In the genomic region with DNA sequence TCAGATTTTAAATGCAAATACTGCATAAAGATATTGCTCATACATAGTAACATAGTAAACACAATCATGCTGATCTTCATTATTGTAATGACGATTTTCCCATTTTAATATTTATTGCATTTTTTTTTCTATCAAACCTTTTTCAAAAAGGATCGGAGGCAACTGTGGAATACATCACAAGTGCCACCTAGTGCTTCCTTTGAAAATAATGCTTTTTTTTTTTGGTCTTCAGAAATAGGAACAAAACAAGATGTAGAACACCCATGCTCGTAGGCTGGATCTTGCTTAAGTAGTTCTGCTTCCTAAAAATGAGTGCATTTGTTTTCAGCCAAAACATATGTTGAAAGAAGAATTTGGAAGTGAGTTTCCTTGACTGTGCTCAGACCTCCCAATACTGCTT, we compare ENCODE assay signal across 11 cellular contexts. TPM values are rescaled to one million over a fixed set of nuclear protein-coding genes. Genes with fewer than 3 reads are reported as not detected.
DNase-seq lines count a peak whose midpoint lies in the region; ATAC-seq and TF ChIP-seq lines count a peak whose summit lies in the region.
"Had no signal": no experiment of that assay in that cellular context is flagged by ENCODE, and none has a peak within 500 bp of the region (broad histone marks: within the 10 kb centered on the region; RNA-seq: fewer than 3 reads in every experiment).

No MANE protein-coding gene starts in this region.

- H3F3A ChIP-seq in PC-3 (ENCODE audit: low read length, unreplicated experiment): no peaks in the 10 kb centered on the region

- H3K79me2 ChIP-seq in PC-3 (ENCODE audit: low read length): no peaks in the 10 kb centered on the region

- no peak for ATAC-seq in PC-3

- no TSS peak for BruUV-seq in PC-3 (replicated peaks; lab: Mats Ljungman, UMichigan)

- DNase-seq in DMS153 (lab: John Stamatoyannopoulos, UW): peak; percentile 12
- no peak for DNase-seq in DMS153 treated with DMSO at 0.1 percent for 48 hours (lab: John Stamatoyannopoulos, UW; ENCODE audit: unreplicated experiment)
- DNase-seq in PC-3: peak; percentile 35
- DNase-seq in fibroblast of the aortic adventitia (ENCODE audit: low read depth): peak; percentile 40
- DNase-seq in stomach: no peak
- DNase-seq in NCI-H146 treated with DMSO at 0.1 percent for 48 hours (lab: John Stamatoyannopoulos, UW; ENCODE audit: unreplicated experiment): no peak
- DNase-seq in T-helper 1 cell: no peak
- no peak for DNase-seq in NK-92 (lab: John Stamatoyannopoulos, UW; ENCODE audit: unreplicated experiment)
- DNase-seq: activated T-cell treated with anti-CD3 and anti-CD28 coated beads, Interleukin-2, amount 50 U/mL, for 1 hour; NCI-H2029; stimulated activated CD4-positive, alpha-beta T cell treated with anti-CD3 and anti-CD28 coated beads, Interleukin-2, amount 100 ng/mL, for 48 hours had no signal

- H3K27me3 ChIP-seq in PC-3 (ENCODE audit: low read length) (peaks cover 40% of the 10 kb centered on the region), stomach (no peaks in the 10 kb centered on the region)

- CTCF ChIA-PET in PC-3 (lab: Charles Lee): no interaction called here

- H3K9me3 ChIP-seq in PC-3 (ENCODE audit: low read length) (no peaks in the 10 kb centered on the region), stomach (no peaks in the 10 kb centered on the region)

- H3K4me2 ChIP-seq in PC-3 (ENCODE audit: low read length): no peak overlapping the region

- no peak for TF ChIP-seq EP300 in stomach (IDR thresholded peaks at IDR 0.05)

- H3K9me2 ChIP-seq in PC-3 (replicated peaks; ENCODE audit: low read length): no peaks in the 10 kb centered on the region

- H3K27ac ChIP-seq in PC-3 (ENCODE audit: low read length) (no peak overlapping the region), stomach (no peak overlapping the region)

- no peak for TF ChIP-seq POLR2A in stomach (IDR thresholded peaks at IDR 0.05)

- H4K20me1 ChIP-seq in PC-3 (ENCODE audit: low read length): no peaks in the 10 kb centered on the region

- peak; percentile 59; the same call in 1 of the 2 replicates for TF ChIP-seq CTCF in PC-3 (conservative IDR thresholded peaks at IDR 0.05; ENCODE audit: low read depth, low read length)
- TF ChIP-seq CTCF in fibroblast of the aortic adventitia (IDR thresholded peaks at IDR 0.05; ENCODE audit: insufficient read depth, low read length): peak; percentile 36
- peak in 4 of 7 experiments; percentile 7 to 45 (median 22) for TF ChIP-seq CTCF in stomach (IDR thresholded peaks at IDR 0.05)

- WGBS in stomach, 5 donors: 9 to 17% (median 14%) methylated on average over 3 of the region's 3 CpGs

- POLR2A ChIA-PET in PC-3 (lab: Charles Lee; ENCODE audit: unreplicated experiment): no interaction called here

- H2AFZ ChIP-seq in PC-3 (ENCODE audit: low read length): no peak overlapping the region

- H3K36me3 ChIP-seq in PC-3 (ENCODE audit: low read depth, low read length) (no peaks in the 10 kb centered on the region), stomach (no peaks in the 10 kb centered on the region)

- H3K9ac ChIP-seq in PC-3 (ENCODE audit: low read length): no peak overlapping the region

- no peaks in the 10 kb centered on the region for H3K4me1 ChIP-seq in PC-3 (ENCODE audit: insufficient read depth, low read length)
- H3K4me1 ChIP-seq in stomach: peaks cover 0 to 3% (median 0%) of the 10 kb centered on the region in 4 donors

- intact Hi-C loops in PC-3 (cut with micrococcal nuclease) (loop anchor here (1.0 to 5.0 kb wide), 2 partner anchors 60 to 365 kb away; no protein-coding TSS in a partner anchor), stomach (cut with DNase I; ENCODE audit: low total_unique reads) (loop anchor here (5.0 kb wide), 1 partner anchor 60 kb away; no protein-coding TSS in a partner anchor)

- H3K4me3 ChIP-seq in PC-3 (ENCODE audit: low read length) (no peak overlapping the region), fibroblast of the aortic adventitia (ENCODE audit: low read depth, low read length) (no peak overlapping the region), stomach (no peak overlapping the region)

RNA-seq across cellular contexts. Expression of gene GPR155, which starts 35.7 kb away (rescaled TPM):
- 0.69 and 1.3 TPM in 2 replicates for total RNA-seq in PC-3 (2014; rRNA removed)
- 1.6 and 2.2 TPM in 2 replicates for total RNA-seq in fibroblast of the aortic adventitia (ENCODE audit: low replicate concordance)
- total RNA-seq in stomach: 10 to 100 TPM in 4 of 5 donors, under 1 TPM in 1; 0.87 to 43.1 (median 25.1) TPM
- polyA plus RNA-seq in stomach: 1 to 10 TPM; 3.1 to 6.7 (median 3.9) TPM

Comparison
In these comparisons a context has a peak if more than half of its experiments do, and no peak if none do; other contexts are left out.
1. DNase-seq: peak in DMS153 (single experiment), PC-3 (single experiment) and fibroblast of the aortic adventitia (single experiment); none in DMS153 treated with DMSO at 0.1 percent for 48 hours (single experiment), stomach (single experiment), NCI-H146 treated with DMSO at 0.1 percent for 48 hours (single experiment), T-helper 1 cell (0 of 5) and NK-92 (single experiment).
2. Peak in every context shown above with its lines, with median percentiles within 50 percentile points of each other: CTCF ChIP-seq.